ENCODE assay signal across 8 cellular contexts in genomic region chr9:21031091-21031817, GRCh38. TPM values are rescaled to one million over a fixed set of nuclear protein-coding genes. Genes with fewer than 3 reads are reported as not detected.
DNase-seq lines count a peak whose midpoint lies in the region; ATAC-seq and TF ChIP-seq lines count a peak whose summit lies in the region.

Gene HACD4 (minus strand): TSS chr9:21031640. CDS start chr9:21031590, 50 bp downstream.

- H3K36me3 ChIP-seq in Karpas-422 (ENCODE audit: insufficient read depth, low read length) (no peaks in the 10 kb centered on the region), mucosa of stomach (ENCODE audit: control insufficient read depth, insufficient read depth, low read length) (no peaks in the 10 kb centered on the region), Caco-2 (ENCODE audit: control insufficient read depth, insufficient read depth, low read length) (no peaks in the 10 kb centered on the region)

- in situ Hi-C loops in G401 (cut with HindIII; ENCODE audit: low sequenced_read_pairs) = no loop called here

- POLR2A ChIA-PET in Caco-2 (lab: Charles Lee) = no interaction called here

- CTCF ChIA-PET in activated CD8-positive, alpha-beta memory T cell treated with anti-CD3 and anti-CD28 coated beads, Interleukin-2, amount 10 ng/mL, durations not matched to agents 7 days and 5 days (lab: Charles Lee) = interaction anchor here (0.6 to 1.3 kb wide), 7 partner anchors 8 to 409 kb away, joined by 3 to 5 read pairs (median 3); partner anchors contain the start of gene MLLT3
- CTCF ChIA-PET in Caco-2 (lab: Charles Lee) = no interaction called here

- H3K4me1 ChIP-seq in Karpas-422 (ENCODE audit: low read length) = peaks cover 20% of the 10 kb centered on the region
- H3K4me1 ChIP-seq in mucosa of stomach (ENCODE audit: control insufficient read depth, insufficient read depth, low read length) = peaks cover 5% of the 10 kb centered on the region
- H3K4me1 ChIP-seq in Caco-2 = no peaks in the 10 kb centered on the region

- intact Hi-C loops in Caco-2 (cut with micrococcal nuclease; ENCODE audit: unreplicated experiment) = no loop called here

- no TSS peak for BruUV-seq in Caco-2 (replicated peaks; lab: Mats Ljungman, UMichigan)

- H3K4me1 Mint-ChIP-seq in activated CD8-positive, alpha-beta memory T cell treated with anti-CD3 and anti-CD28 coated beads, Interleukin-2, amount 10 ng/mL, durations not matched to agents 7 days and 5 days = peaks cover 23% of the 10 kb centered on the region
- no peaks in the 10 kb centered on the region for H3K4me1 Mint-ChIP-seq in Caco-2 (ENCODE audit: low read depth, unreplicated experiment)

- peak within 1 kb of the TSS; percentile 57 for H3K4me3 Mint-ChIP-seq in activated CD8-positive, alpha-beta memory T cell treated with anti-CD3 and anti-CD28 coated beads, Interleukin-2, amount 10 ng/mL, durations not matched to agents 7 days and 5 days
- H3K4me3 Mint-ChIP-seq in Caco-2 (ENCODE audit: unreplicated experiment) = no peak within 1 kb of the TSS

- ATAC-seq in GM21526 (IDR thresholded peaks at IDR 0.05; ENCODE audit: low FRiP score, unreplicated experiment) = peak; percentile 88
- ATAC-seq in activated CD8-positive, alpha-beta memory T cell treated with anti-CD3 and anti-CD28 coated beads, Interleukin-2, amount 10 ng/mL, durations not matched to agents 7 days and 5 days = peak; percentile 90

- H3K9me3 ChIP-seq in Karpas-422 (ENCODE audit: low read length) (no peaks in the 10 kb centered on the region), mucosa of stomach (ENCODE audit: control insufficient read depth, low read length) (no peaks in the 10 kb centered on the region), Caco-2 (no peaks in the 10 kb centered on the region)

- DNase-seq in G401 (ENCODE audit: low spot score) = peak; percentile 29
- peak; percentile 52 for DNase-seq in Karpas-422
- peak; percentile 80 for DNase-seq in activated CD8-positive, alpha-beta memory T cell treated with anti-CD3 and anti-CD28 coated beads, Interleukin-2, amount 10 ng/mL, durations not matched to agents 7 days and 5 days
- no peak for DNase-seq in epithelial cell of proximal tubule (ENCODE audit: low read depth)
- peak; percentile 24 to 55 for DNase-seq in stimulated activated CD8-positive, alpha-beta memory T cell treated with anti-CD3 and anti-CD28 coated beads, Interleukin-7, amount 100 ng/mL, for 4 hours (ENCODE audit: low read depth in 2 of 2)
- DNase-seq in Caco-2 = no peak

- peaks cover 23% of the 10 kb centered on the region for H3K36me3 Mint-ChIP-seq in activated CD8-positive, alpha-beta memory T cell treated with anti-CD3 and anti-CD28 coated beads, Interleukin-2, amount 10 ng/mL, durations not matched to agents 7 days and 5 days
- H3K36me3 Mint-ChIP-seq in Caco-2 (ENCODE audit: insufficient read depth, unreplicated experiment) = no peaks in the 10 kb centered on the region

- no peaks in the 10 kb centered on the region for H3K79me2 ChIP-seq in Karpas-422 (ENCODE audit: low read length)

- H3K9ac ChIP-seq in Karpas-422 (ENCODE audit: low read length) (peak within 1 kb of the TSS; percentile 28; the same call in 1 of the 2 replicates), mucosa of stomach (ENCODE audit: low read length) (peak within 1 kb of the TSS; percentile 58)

- no peak within 1 kb of the TSS for H3K27ac ChIP-seq in Karpas-422 (ENCODE audit: low read length)

- H4K20me1 ChIP-seq in Karpas-422 (ENCODE audit: insufficient read depth, low read depth, low read length) = no peaks in the 10 kb centered on the region

- TF ChIP-seq CTCF in epithelial cell of proximal tubule (conservative IDR thresholded peaks at IDR 0.05; ENCODE audit: low read depth, low read length) = no peak
- no peak for TF ChIP-seq CTCF in Caco-2 (IDR thresholded peaks at IDR 0.05; ENCODE audit: insufficient read depth in 1 of 2, low read depth in 1 of 2, low read length in 1 of 2, severe bottlenecking in 1 of 2, unreplicated experiment in 1 of 2)

- H3K4me2 ChIP-seq in Karpas-422 (ENCODE audit: low read depth, low read length, poor library complexity, severe bottlenecking) = peak within 1 kb of the TSS; percentile 68

- no peaks in the 10 kb centered on the region for H3K9me3 Mint-ChIP-seq in activated CD8-positive, alpha-beta memory T cell treated with anti-CD3 and anti-CD28 coated beads, Interleukin-2, amount 10 ng/mL, durations not matched to agents 7 days and 5 days (ENCODE audit: low read depth)
- H3K9me3 Mint-ChIP-seq in Caco-2 (ENCODE audit: unreplicated experiment) = no peaks in the 10 kb centered on the region

- H3K4me3 ChIP-seq in Karpas-422 (ENCODE audit: low read length) (peak within 1 kb of the TSS; percentile 60), epithelial cell of proximal tubule (ENCODE audit: low read depth, low read length) (peak within 1 kb of the TSS; percentile 53), mucosa of stomach (ENCODE audit: low read length) (no peak within 1 kb of the TSS), Caco-2 (ENCODE audit: low read depth, low read length) (no peak within 1 kb of the TSS)

- no peaks in the 10 kb centered on the region for H3K27me3 Mint-ChIP-seq in activated CD8-positive, alpha-beta memory T cell treated with anti-CD3 and anti-CD28 coated beads, Interleukin-2, amount 10 ng/mL, durations not matched to agents 7 days and 5 days
- no peaks in the 10 kb centered on the region for H3K27me3 Mint-ChIP-seq in Caco-2 (ENCODE audit: insufficient read depth, unreplicated experiment)

- H3K27me3 ChIP-seq in Karpas-422 (ENCODE audit: low read length) = no peaks in the 10 kb centered on the region
- no peaks in the 10 kb centered on the region for H3K27me3 ChIP-seq in mucosa of stomach (ENCODE audit: control insufficient read depth, insufficient read depth, low read length)
- H3K27me3 ChIP-seq in Caco-2 (replicated peaks; ENCODE audit: control insufficient read depth, insufficient read depth, low read length) = no peaks in the 10 kb centered on the region

- peak within 1 kb of the TSS; percentile 87 for H3K27ac Mint-ChIP-seq in activated CD8-positive, alpha-beta memory T cell treated with anti-CD3 and anti-CD28 coated beads, Interleukin-2, amount 10 ng/mL, durations not matched to agents 7 days and 5 days
- H3K27ac Mint-ChIP-seq in Caco-2 (ENCODE audit: unreplicated experiment) = no peak within 1 kb of the TSS

- H2AFZ ChIP-seq in Karpas-422 (ENCODE audit: low read length) = peak within 1 kb of the TSS; percentile 27; the same call in 1 of the 2 replicates

- no peaks in the 10 kb centered on the region for H3K9me2 ChIP-seq in Karpas-422 (replicated peaks; ENCODE audit: insufficient read depth, low read length)

RNA-seq across cellular contexts. Expression of gene HACD4, which starts in this region (rescaled TPM):
- not detected in 2 replicates for total RNA-seq in G401 (2014; rRNA removed; shearing (Covaris generic))
- 0.83 and 2.9 TPM in 2 replicates for total RNA-seq in Karpas-422 (2014; rRNA removed; shearing (Covaris generic); ENCODE audit: low replicate concordance)
- total RNA-seq in activated CD8-positive, alpha-beta memory T cell treated with anti-CD3 and anti-CD28 coated beads, Interleukin-2, amount 10 ng/mL, durations not matched to agents 7 days and 5 days = 10 to 100 TPM; 10.1 to 12.9 TPM
- 2.0 and 3.5 TPM in 2 replicates for total RNA-seq in epithelial cell of proximal tubule
- not detected in 2 replicates for total RNA-seq in Caco-2 (2022)

Comparison
In these comparisons a context has a peak if more than half of its experiments do, and no peak if none do; other contexts are left out.
1. Peak in DNase-seq in G401; RNA of the gene not detected or under 1 TPM.
2. DNase-seq: peak in Karpas-422 (single experiment), activated CD8-positive, alpha-beta memory T cell treated with anti-CD3 and anti-CD28 coated beads, Interleukin-2, amount 10 ng/mL, durations not matched to agents 7 days and 5 days (single experiment) and stimulated activated CD8-positive, alpha-beta memory T cell treated with anti-CD3 and anti-CD28 coated beads, Interleukin-7, amount 100 ng/mL, for 4 hours (2 of 2); none in epithelial cell of proximal tubule (single experiment) and Caco-2 (0 of 2).
3. H3K4me3 ChIP-seq: peak in Karpas-422 (single experiment) and epithelial cell of proximal tubule (single experiment); none in mucosa of stomach (single experiment) and Caco-2 (single experiment).